ENCODE assay signal across 12 cellular contexts in the genomic region with DNA sequence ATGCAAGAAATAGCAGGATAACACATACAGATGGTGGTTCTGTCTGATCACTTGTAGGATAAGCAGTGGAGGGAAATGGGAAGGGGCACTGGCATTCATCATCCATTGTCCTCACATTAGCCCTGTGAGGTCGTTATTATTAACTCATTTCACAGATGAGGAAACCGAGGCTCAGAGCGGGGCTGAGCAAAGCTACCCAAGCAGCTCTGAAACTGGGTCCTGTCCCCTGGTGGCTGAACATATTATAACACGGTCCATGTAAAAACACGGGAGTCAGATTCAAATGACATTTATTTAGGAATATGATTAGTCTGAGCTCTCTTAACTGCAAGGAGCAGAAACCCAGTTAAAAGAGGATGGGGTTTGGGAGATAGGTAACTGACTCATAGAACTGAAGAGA. TPM values are rescaled to one million over a fixed set of nuclear protein-coding genes. Genes with fewer than 3 reads are reported as not detected.
DNase-seq lines count a peak whose midpoint lies in the region; ATAC-seq and TF ChIP-seq lines count a peak whose summit lies in the region.
"Had no signal": no experiment of that assay in that cellular context is flagged by ENCODE, and none has a peak within 500 bp of the region (broad histone marks: within the 10 kb centered on the region; RNA-seq: fewer than 3 reads in every experiment).

No MANE protein-coding gene starts in this region.

- H3F3A ChIP-seq in Loucy (ENCODE audit: low read depth) = no peaks in the 10 kb centered on the region

- H3K4me3 ChIP-seq in Loucy (ENCODE audit: low read length, poor library complexity, severe bottlenecking) = no peak overlapping the region
- no peak overlapping the region for H3K4me3 ChIP-seq in endodermal cell (ENCODE audit: low read length)
- no peak overlapping the region for H3K4me3 ChIP-seq in spleen

- 89 to 95% methylated on average over 4 to 5 of the region's 5 CpGs for WGBS in endodermal cell (ENCODE audit: insufficient coverage in 1 of 2, insufficient read length in 1 of 2), 2 experiments
- 84 to 95% (median 84%) methylated on average over 5 of the region's 5 CpGs for WGBS in spleen, 5 donors

- no peaks in the 10 kb centered on the region for H3K9me2 ChIP-seq in Loucy (replicated peaks; ENCODE audit: low read depth, low read length)

- H3K27ac ChIP-seq in endodermal cell (ENCODE audit: low read depth, low read length) = no peak overlapping the region
- H3K27ac ChIP-seq in spleen = no peak overlapping the region
- H3K27ac ChIP-seq: HL-60 had no signal

- no peaks in the 10 kb centered on the region for H3K9me3 Mint-ChIP-seq in activated naive CD4-positive, alpha-beta T cell treated with anti-CD3 and anti-CD28 coated beads, Interleukin-2, amount 10 ng/mL, durations not matched to agents 7 days and 5 days
- no peaks in the 10 kb centered on the region for H3K9me3 Mint-ChIP-seq in activated naive CD4-positive, alpha-beta T cell treated with anti-CD3 and anti-CD28 coated beads for 36 hours
- H3K9me3 Mint-ChIP-seq in endodermal cell = peaks cover 19% of the 10 kb centered on the region
- peaks cover 0 to 2% of the 10 kb centered on the region in 2 donors for H3K9me3 Mint-ChIP-seq in activated T-cell treated with anti-CD3 and anti-CD28 coated beads, Interleukin-2, amount 50 U/mL, for 72 hours
- H3K9me3 Mint-ChIP-seq: activated T-helper 1 cell treated with anti-CD3 and anti-CD28 coated beads, Interleukin-12 subunit alpha, Interleukin-12 subunit beta, Interleukin-2, Interleukin-4 antibody, amounts not matched to agents 30 ng/mL and 10 ng/mL and 1 ng/mL, durations not matched to agents 14 hours and 24 hours and 36 hours had no signal

- no peak overlapping the region for H3K27ac Mint-ChIP-seq in activated naive CD4-positive, alpha-beta T cell treated with anti-CD3 and anti-CD28 coated beads, Interleukin-2, amount 10 ng/mL, durations not matched to agents 7 days and 5 days
- no peak overlapping the region for H3K27ac Mint-ChIP-seq in activated naive CD4-positive, alpha-beta T cell treated with anti-CD3 and anti-CD28 coated beads for 36 hours
- H3K27ac Mint-ChIP-seq in endodermal cell = no peak overlapping the region
- H3K27ac Mint-ChIP-seq in activated T-cell treated with anti-CD3 and anti-CD28 coated beads, Interleukin-2, amount 50 U/mL, for 72 hours = no peak overlapping the region
- H3K27ac Mint-ChIP-seq: activated T-helper 1 cell treated with anti-CD3 and anti-CD28 coated beads, Interleukin-12 subunit alpha, Interleukin-12 subunit beta, Interleukin-2, Interleukin-4 antibody, amounts not matched to agents 30 ng/mL and 10 ng/mL and 1 ng/mL, durations not matched to agents 14 hours and 24 hours and 36 hours; T-cell had no signal

- H3K36me3 ChIP-seq in Loucy (ENCODE audit: insufficient read depth, low read length) (no peaks in the 10 kb centered on the region), endodermal cell (ENCODE audit: control insufficient read depth, insufficient read depth, low read length) (no peaks in the 10 kb centered on the region), spleen (peaks cover 0 to 43% (median 0%) of the 10 kb centered on the region in 6 donors)

- DNase-seq in activated naive CD4-positive, alpha-beta T cell treated with anti-CD3 and anti-CD28 coated beads, Interleukin-2, amount 10 ng/mL, durations not matched to agents 7 days and 5 days = peak; percentile 21
- no peak for DNase-seq in activated naive CD4-positive, alpha-beta T cell treated with anti-CD3 and anti-CD28 coated beads for 36 hours
- DNase-seq in endodermal cell = no peak
- peak; percentile 32 for DNase-seq in spleen
- DNase-seq in NCI-H2029 (lab: John Stamatoyannopoulos, UW) = no peak
- DNase-seq in activated T-cell treated with anti-CD3 and anti-CD28 coated beads, Interleukin-2, amount 50 U/mL, for 72 hours = no peak
- DNase-seq: effector memory CD4-positive, alpha-beta T cell; T-cell had no signal

- TF ChIP-seq CTCF in Loucy (conservative IDR thresholded peaks at IDR 0.05; ENCODE audit: low read length) = peak; percentile 44
- peak; percentile 59 for TF ChIP-seq CTCF in endodermal cell (conservative IDR thresholded peaks at IDR 0.05)
- TF ChIP-seq CTCF in spleen (IDR thresholded peaks at IDR 0.05 in 8 of 11, conservative IDR thresholded peaks at IDR 0.05 in 3 of 11) = peak in 5 of 11 experiments; percentile 9 to 46 (median 23)

- no peak for TF ChIP-seq POLR2A in spleen (IDR thresholded peaks at IDR 0.05)

- H2AFZ ChIP-seq in Loucy (ENCODE audit: low read length) = no peak overlapping the region

- peaks cover 46% of the 10 kb centered on the region for H3K36me3 Mint-ChIP-seq in activated naive CD4-positive, alpha-beta T cell treated with anti-CD3 and anti-CD28 coated beads, Interleukin-2, amount 10 ng/mL, durations not matched to agents 7 days and 5 days
- peaks cover 5% of the 10 kb centered on the region for H3K36me3 Mint-ChIP-seq in activated naive CD4-positive, alpha-beta T cell treated with anti-CD3 and anti-CD28 coated beads for 36 hours (ENCODE audit: low read depth)
- peaks cover 4% of the 10 kb centered on the region for H3K36me3 Mint-ChIP-seq in endodermal cell (ENCODE audit: low read depth)
- H3K36me3 Mint-ChIP-seq in activated T-cell treated with anti-CD3 and anti-CD28 coated beads, Interleukin-2, amount 50 U/mL, for 72 hours (ENCODE audit: insufficient read depth in 2 of 2) = peaks cover 4 to 16% of the 10 kb centered on the region in 2 donors

- no peak overlapping the region for H3K4me2 ChIP-seq in Loucy (ENCODE audit: low read depth, low read length, poor library complexity, severe bottlenecking)

- H3K79me2 ChIP-seq in Loucy (ENCODE audit: insufficient read depth, low read length) = no peaks in the 10 kb centered on the region

- no peak for ATAC-seq in HG03469 (IDR thresholded peaks at IDR 0.05; ENCODE audit: unreplicated experiment)
- ATAC-seq in activated T-cell treated with anti-CD3 and anti-CD28 coated beads, Interleukin-2, amount 50 U/mL, for 72 hours (replicated peaks in 1 of 2) = no peak
- ATAC-seq: T-cell had no signal

- CTCF ChIA-PET in activated naive CD4-positive, alpha-beta T cell treated with anti-CD3 and anti-CD28 coated beads, Interleukin-2, amount 10 ng/mL, durations not matched to agents 7 days and 5 days (lab: Charles Lee) = interaction anchor here (0.7 to 7.8 kb wide), 18 partner anchors 9 to 309 kb away, joined by 3 to 88 read pairs (median 4); partner anchors contain the start of gene SFXN1
- CTCF ChIA-PET in activated naive CD4-positive, alpha-beta T cell treated with anti-CD3 and anti-CD28 coated beads for 36 hours (lab: Charles Lee) = interaction anchor here (0.5 to 9.0 kb wide), 15 partner anchors 11 to 237 kb away, joined by 3 to 109 read pairs (median 4); no protein-coding TSS in a partner anchor

- no peaks in the 10 kb centered on the region for H3K9me3 ChIP-seq in Loucy (ENCODE audit: insufficient read depth, low read depth, low read length)
- H3K9me3 ChIP-seq in endodermal cell (ENCODE audit: control insufficient read depth, low read length) = no peaks in the 10 kb centered on the region
- H3K9me3 ChIP-seq in spleen = peaks cover 0 to 11% (median 3%) of the 10 kb centered on the region in 8 donors

- H3K27me3 ChIP-seq in Loucy (ENCODE audit: insufficient read depth, low read length, poor library complexity, severe bottlenecking) (no peaks in the 10 kb centered on the region), endodermal cell (ENCODE audit: control insufficient read depth, insufficient read depth, low read length, poor library complexity, severe bottlenecking) (no peaks in the 10 kb centered on the region), spleen (replicated peaks in 1 of 7) (no peaks in the 10 kb centered on the region)

- no peaks in the 10 kb centered on the region for H4K20me1 ChIP-seq in Loucy (ENCODE audit: insufficient read depth, low read length, poor library complexity, severe bottlenecking)

- H3K9ac ChIP-seq in Loucy (ENCODE audit: low read depth, low read length, poor library complexity, severe bottlenecking) (no peak overlapping the region), endodermal cell (ENCODE audit: extremely low read depth, low read length, poor library complexity, severe bottlenecking) (no peak overlapping the region)

- H3K27me3 Mint-ChIP-seq in activated naive CD4-positive, alpha-beta T cell treated with anti-CD3 and anti-CD28 coated beads, Interleukin-2, amount 10 ng/mL, durations not matched to agents 7 days and 5 days = no peaks in the 10 kb centered on the region
- H3K27me3 Mint-ChIP-seq in activated naive CD4-positive, alpha-beta T cell treated with anti-CD3 and anti-CD28 coated beads for 36 hours (ENCODE audit: low read depth) = no peaks in the 10 kb centered on the region
- peaks cover 4% of the 10 kb centered on the region for H3K27me3 Mint-ChIP-seq in endodermal cell (ENCODE audit: insufficient read depth)
- H3K27me3 Mint-ChIP-seq in activated T-cell treated with anti-CD3 and anti-CD28 coated beads, Interleukin-2, amount 50 U/mL, for 72 hours (ENCODE audit: low read depth) = no peaks in the 10 kb centered on the region
- H3K27me3 Mint-ChIP-seq: T-cell had no signal

- intact Hi-C loops in activated naive CD4-positive, alpha-beta T cell treated with anti-CD3 and anti-CD28 coated beads for 36 hours (cut with micrococcal nuclease) = no loop called here
- intact Hi-C loops in spleen (cut with DNase I; ENCODE audit: low total_unique reads) = no loop called here

- no peak overlapping the region for H3K4me3 Mint-ChIP-seq in activated naive CD4-positive, alpha-beta T cell treated with anti-CD3 and anti-CD28 coated beads, Interleukin-2, amount 10 ng/mL, durations not matched to agents 7 days and 5 days
- no peak overlapping the region for H3K4me3 Mint-ChIP-seq in activated naive CD4-positive, alpha-beta T cell treated with anti-CD3 and anti-CD28 coated beads for 36 hours
- H3K4me3 Mint-ChIP-seq in endodermal cell = no peak overlapping the region
- no peak overlapping the region for H3K4me3 Mint-ChIP-seq in activated T-cell treated with anti-CD3 and anti-CD28 coated beads, Interleukin-2, amount 50 U/mL, for 72 hours
- H3K4me3 Mint-ChIP-seq: activated T-helper 1 cell treated with anti-CD3 and anti-CD28 coated beads, Interleukin-12 subunit alpha, Interleukin-12 subunit beta, Interleukin-2, Interleukin-4 antibody, amounts not matched to agents 30 ng/mL and 10 ng/mL and 1 ng/mL, durations not matched to agents 14 hours and 24 hours and 36 hours; T-cell had no signal

- H3K4me1 ChIP-seq in Loucy (ENCODE audit: insufficient read depth, low read length, poor library complexity, severe bottlenecking) (peaks cover 8% of the 10 kb centered on the region), endodermal cell (ENCODE audit: control insufficient read depth, insufficient read depth, low read length) (no peaks in the 10 kb centered on the region), spleen (peaks cover 0 to 10% (median 10%) of the 10 kb centered on the region in 6 donors)

- H3K4me1 Mint-ChIP-seq in activated naive CD4-positive, alpha-beta T cell treated with anti-CD3 and anti-CD28 coated beads, Interleukin-2, amount 10 ng/mL, durations not matched to agents 7 days and 5 days = peaks cover 12% of the 10 kb centered on the region
- peaks cover 8% of the 10 kb centered on the region for H3K4me1 Mint-ChIP-seq in activated naive CD4-positive, alpha-beta T cell treated with anti-CD3 and anti-CD28 coated beads for 36 hours (ENCODE audit: low read depth)
- peaks cover 21% of the 10 kb centered on the region for H3K4me1 Mint-ChIP-seq in endodermal cell
- H3K4me1 Mint-ChIP-seq in activated T-cell treated with anti-CD3 and anti-CD28 coated beads, Interleukin-2, amount 50 U/mL, for 72 hours (ENCODE audit: low read depth) = peaks cover 15% of the 10 kb centered on the region

RNA-seq across cellular contexts. Expression of gene HRH2, which starts 43.1 kb away (rescaled TPM):
- 1 to 10 TPM; 8.7 to 10.0 TPM for total RNA-seq in activated naive CD4-positive, alpha-beta T cell treated with anti-CD3 and anti-CD28 coated beads for 36 hours
- total RNA-seq in endodermal cell (1 to 10 TPM; 2.1 to 3.3 TPM), spleen (10 to 100 TPM; 14.6 to 85.2 (median 31.9) TPM)
- 1.3 TPM for polyA plus RNA-seq in endodermal cell (2013, experiment 1 of 2)
- 1.1 TPM for polyA plus RNA-seq in endodermal cell (2013, experiment 2 of 2)
- 1 to 10 TPM; 1.9 to 4.8 (median 4.4) TPM for polyA plus RNA-seq in spleen
- 10 to 100 TPM; 18.4 to 22.8 TPM for total RNA-seq in activated T-cell treated with anti-CD3 and anti-CD28 coated beads, Interleukin-2, amount 50 U/mL, for 72 hours

Comparison
In these comparisons a context has a peak if more than half of its experiments do, and no peak if none do; other contexts are left out.
1. DNase-seq: peak in activated naive CD4-positive, alpha-beta T cell treated with anti-CD3 and anti-CD28 coated beads, Interleukin-2, amount 10 ng/mL, durations not matched to agents 7 days and 5 days (single experiment) and spleen (single experiment); none in activated naive CD4-positive, alpha-beta T cell treated with anti-CD3 and anti-CD28 coated beads for 36 hours (single experiment), endodermal cell (single experiment), NCI-H2029 (single experiment) and activated T-cell treated with anti-CD3 and anti-CD28 coated beads, Interleukin-2, amount 50 U/mL, for 72 hours (0 of 2).